In the genomic region with DNA sequence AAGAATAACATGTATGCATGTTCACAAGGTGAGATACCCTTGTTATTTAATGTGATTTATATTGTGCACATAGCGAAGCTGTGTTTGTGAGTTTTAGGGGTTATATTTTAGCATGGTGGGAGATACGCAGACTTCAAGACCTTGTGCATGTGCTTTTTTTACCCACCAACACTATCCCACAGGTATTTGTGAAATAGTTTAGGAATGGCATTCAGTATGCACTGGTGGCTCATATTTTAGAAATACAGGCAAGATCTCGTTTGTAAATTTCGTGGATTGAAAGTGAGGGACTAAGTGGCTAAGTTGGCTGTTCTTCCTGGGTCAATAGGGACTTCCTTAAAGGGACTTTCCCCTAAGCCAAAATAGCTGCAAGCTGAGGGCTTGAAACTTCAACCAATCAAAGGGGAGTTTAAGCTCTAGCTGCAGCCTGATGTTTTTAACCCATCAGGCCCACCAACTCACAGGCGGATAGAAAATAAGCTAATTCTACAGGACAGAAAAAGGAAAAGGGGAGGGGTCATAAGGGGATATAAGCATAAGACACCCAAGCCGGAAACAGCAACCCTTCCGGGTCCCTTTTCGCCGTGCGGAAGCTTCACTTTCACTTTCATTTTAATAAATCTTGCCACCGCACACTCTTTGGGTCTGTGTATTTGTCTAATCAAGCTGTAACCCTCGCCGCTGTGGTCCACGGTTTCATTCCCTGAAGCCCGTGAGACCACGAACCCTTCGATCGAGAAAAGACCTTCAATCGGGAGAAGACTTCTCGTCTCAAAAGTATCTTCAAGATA, we compare ENCODE assay signal across 13 cellular contexts.
DNase-seq lines count a peak whose midpoint lies in the region; ATAC-seq and TF ChIP-seq lines count a peak whose summit lies in the region.
"Had no signal": no experiment of that assay in that cellular context is flagged by ENCODE, and none has a peak within 500 bp of the region (broad histone marks: within the 10 kb centered on the region; RNA-seq: fewer than 3 reads in every experiment).

No MANE protein-coding gene starts in this region.

- H3K27me3 ChIP-seq in neuronal stem cell (ENCODE audit: control insufficient read depth in 3 of 3, insufficient read depth in 3 of 3, low read depth in 1 of 3, low read length in 3 of 3): no peaks in the 10 kb centered on the region
- H3K27me3 ChIP-seq: neutrophil had no signal

- H3K27me3 Mint-ChIP-seq in osteocyte (ENCODE audit: unreplicated experiment): no peaks in the 10 kb centered on the region
- H3K27me3 Mint-ChIP-seq: activated CD8-positive, alpha-beta memory T cell treated with anti-CD3 and anti-CD28 coated beads, Interleukin-2, amount 10 ng/mL, durations not matched to agents 7 days and 5 days had no signal

- no peak overlapping the region for H3K4me2 ChIP-seq in neuronal stem cell (ENCODE audit: insufficient read depth, low read length, poor library complexity, severe bottlenecking)

- no peaks in the 10 kb centered on the region for H3K4me1 Mint-ChIP-seq in osteocyte (ENCODE audit: unreplicated experiment)
- H3K4me1 Mint-ChIP-seq: activated CD8-positive, alpha-beta memory T cell treated with anti-CD3 and anti-CD28 coated beads, Interleukin-2, amount 10 ng/mL, durations not matched to agents 7 days and 5 days had no signal

- no peaks in the 10 kb centered on the region for H3K79me1 ChIP-seq in neuronal stem cell (ENCODE audit: low read depth, low read length)

- H3K9ac ChIP-seq in neuronal stem cell (ENCODE audit: low read depth, low read length, poor library complexity): no peak overlapping the region

- H3K23ac ChIP-seq in neuronal stem cell (ENCODE audit: low read depth, low read length, poor library complexity): no peak overlapping the region

- H2AFZ ChIP-seq in neuronal stem cell (ENCODE audit: low read length): peak overlapping the region; percentile 42

- H2BK12ac ChIP-seq in neuronal stem cell (ENCODE audit: low read length): no peak overlapping the region

- no peaks in the 10 kb centered on the region for H3K36me3 ChIP-seq in neuronal stem cell (replicated peaks in 1 of 2; ENCODE audit: control insufficient read depth in 2 of 2, insufficient read depth in 2 of 2, low read length in 2 of 2)
- H3K36me3 ChIP-seq: neutrophil had no signal

- no peak overlapping the region for H3K27ac ChIP-seq in neuronal stem cell (replicated peaks; ENCODE audit: low read length)
- H3K27ac ChIP-seq: neutrophil had no signal

- H2BK120ac ChIP-seq in neuronal stem cell (ENCODE audit: low read depth, low read length): no peak overlapping the region

- H3K4me1 ChIP-seq in neuronal stem cell (ENCODE audit: control insufficient read depth in 2 of 2, insufficient read depth in 1 of 2, low read depth in 1 of 2, low read length in 2 of 2): no peaks in the 10 kb centered on the region

- H3K27ac Mint-ChIP-seq in osteocyte (ENCODE audit: unreplicated experiment): no peak overlapping the region
- H3K27ac Mint-ChIP-seq: activated CD8-positive, alpha-beta memory T cell treated with anti-CD3 and anti-CD28 coated beads, Interleukin-2, amount 10 ng/mL, durations not matched to agents 7 days and 5 days; activated naive CD4-positive, alpha-beta T cell treated with anti-CD3 and anti-CD28 coated beads, Interleukin-2, amount 50 U/mL, for 72 hours had no signal

- no peaks in the 10 kb centered on the region for H3K36me3 Mint-ChIP-seq in osteocyte (ENCODE audit: unreplicated experiment)
- H3K36me3 Mint-ChIP-seq: activated CD8-positive, alpha-beta memory T cell treated with anti-CD3 and anti-CD28 coated beads, Interleukin-2, amount 10 ng/mL, durations not matched to agents 7 days and 5 days; activated naive CD4-positive, alpha-beta T cell treated with anti-CD3 and anti-CD28 coated beads, Interleukin-2, amount 50 U/mL, for 72 hours had no signal

- H3K18ac ChIP-seq in neuronal stem cell (ENCODE audit: low read length): no peak overlapping the region

- TF ChIP-seq CTCF in osteocyte (IDR thresholded peaks at IDR 0.05): no peak

- no peak overlapping the region for H3K14ac ChIP-seq in neuronal stem cell (ENCODE audit: low read length)

- H3K4me3 ChIP-seq in neuronal stem cell (ENCODE audit: low read length in 2 of 2): no peak overlapping the region

- H2BK15ac ChIP-seq in neuronal stem cell (ENCODE audit: low read length): no peak overlapping the region

- H2BK5ac ChIP-seq in neuronal stem cell (ENCODE audit: low read length): no peak overlapping the region

- no peak overlapping the region for H3K4me3 Mint-ChIP-seq in osteocyte (ENCODE audit: unreplicated experiment)
- H3K4me3 Mint-ChIP-seq: activated CD8-positive, alpha-beta memory T cell treated with anti-CD3 and anti-CD28 coated beads, Interleukin-2, amount 10 ng/mL, durations not matched to agents 7 days and 5 days had no signal

- H3K4ac ChIP-seq in neuronal stem cell (ENCODE audit: low read length): no peak overlapping the region

- no peak overlapping the region for H2AK5ac ChIP-seq in neuronal stem cell (ENCODE audit: low read depth, low read length)

- H3K9me3 ChIP-seq in neuronal stem cell (replicated peaks in 1 of 2; ENCODE audit: control insufficient read depth in 2 of 2, insufficient read depth in 1 of 2, low read depth in 1 of 2, low read length in 2 of 2): no peaks in the 10 kb centered on the region
- H3K9me3 ChIP-seq: neutrophil had no signal

- H4K91ac ChIP-seq in neuronal stem cell (ENCODE audit: low read depth, low read length, poor library complexity): no peak overlapping the region

- ATAC-seq in HG03469 (IDR thresholded peaks at IDR 0.05; ENCODE audit: unreplicated experiment) (no peak), left lobe of liver (no peak)
- ATAC-seq: activated CD8-positive, alpha-beta memory T cell treated with anti-CD3 and anti-CD28 coated beads, Interleukin-2, amount 10 ng/mL, durations not matched to agents 7 days and 5 days; activated naive CD4-positive, alpha-beta T cell treated with anti-CD3 and anti-CD28 coated beads, Interleukin-2, amount 50 U/mL, for 72 hours; esophagus mucosa had no signal

- H3K9me3 Mint-ChIP-seq in osteocyte (ENCODE audit: unreplicated experiment): peaks cover 21% of the 10 kb centered on the region

- WGBS in neuronal stem cell (ENCODE audit: extremely low coverage in 2 of 2, insufficient read length in 2 of 2, insufficient replicate concordance in 1 of 2), 2 donors: no CpG with 5 or more reads among the region's 20 CpGs

- H4K8ac ChIP-seq in neuronal stem cell (ENCODE audit: low read depth, low read length): no peak overlapping the region

- DNase-seq in DMS79 treated with DMSO at 0.1 percent for 48 hours (lab: John Stamatoyannopoulos, UW) (peak; percentile 44), NCI-H146 (lab: John Stamatoyannopoulos, UW) (peak; percentile 67), OCI-M1 (lab: John Stamatoyannopoulos, UW) (peak; percentile 26), neuronal stem cell (ENCODE audit: low spot score) (no peak), osteocyte (ENCODE audit: extremely low spot score, unreplicated experiment) (no peak), left lobe of liver (ENCODE audit: low spot score) (no peak)
- DNase-seq: activated CD8-positive, alpha-beta memory T cell treated with anti-CD3 and anti-CD28 coated beads, Interleukin-2, amount 10 ng/mL, durations not matched to agents 7 days and 5 days; mammary epithelial cell; NCI-H1092 had no signal

Comparison
In these comparisons a context has a peak if more than half of its experiments do, and no peak if none do; other contexts are left out.
1. DNase-seq: peak in DMS79 treated with DMSO at 0.1 percent for 48 hours (single experiment), NCI-H146 (single experiment) and OCI-M1 (single experiment); none in neuronal stem cell (single experiment), osteocyte (single experiment) and left lobe of liver (single experiment).